In the genomic region with DNA sequence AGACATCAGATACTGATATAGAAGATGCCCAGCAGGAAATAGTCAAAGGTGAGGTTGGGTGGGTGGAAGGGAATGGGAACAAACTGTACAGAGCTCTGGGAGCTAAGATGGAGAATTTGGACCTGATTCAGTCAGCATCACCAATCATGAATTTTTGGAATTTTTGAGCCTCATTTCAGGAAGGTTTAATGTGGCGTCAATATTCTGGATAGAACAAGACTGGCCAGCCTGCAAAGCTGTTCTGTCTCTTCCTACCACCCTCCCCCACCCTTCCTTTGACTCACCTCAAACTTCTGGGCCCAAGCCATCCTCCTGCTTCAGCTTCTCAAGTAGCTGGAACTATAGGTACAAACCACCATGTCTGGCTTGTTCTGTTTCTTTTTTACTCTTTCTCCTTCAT, we compare ENCODE assay signal across 2 cellular contexts.
TF ChIP-seq lines count a peak whose summit lies in the region.

No MANE protein-coding gene starts in this region.

TF ChIP-seq in SK-N-SH treated with all-trans-retinoic acid at 6 μM for 48 hours, 23 proteins besides CTCF, POLR2A, EP300 and RAD21 (continued from another document):
- TF ChIP-seq, protein P1, sequence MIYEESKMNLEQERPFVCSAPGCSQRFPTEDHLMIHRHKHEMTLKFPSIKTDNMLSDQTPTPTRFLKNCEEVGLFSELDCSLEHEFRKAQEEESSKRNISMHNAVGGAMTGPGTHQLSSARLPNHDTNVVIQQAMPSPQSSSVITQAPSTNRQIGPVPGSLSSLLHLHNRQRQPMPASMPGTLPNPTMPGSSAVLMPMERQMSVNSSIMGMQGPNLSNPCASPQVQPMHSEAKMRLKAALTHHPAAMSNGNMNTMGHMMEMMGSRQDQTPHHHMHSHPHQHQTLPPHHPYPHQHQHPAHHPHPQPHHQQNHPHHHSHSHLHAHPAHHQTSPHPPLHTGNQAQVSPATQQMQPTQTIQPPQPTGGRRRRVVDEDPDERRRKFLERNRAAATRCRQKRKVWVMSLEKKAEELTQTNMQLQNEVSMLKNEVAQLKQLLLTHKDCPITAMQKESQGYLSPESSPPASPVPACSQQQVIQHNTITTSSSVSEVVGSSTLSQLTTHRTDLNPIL (CRISPR knock-in tag; IDR thresholded peaks at IDR 0.05; ENCODE audit: low read depth), result no peak
TF ChIP-seq in SK-N-SH treated with all-trans-retinoic acid at 6 μM for 48 hours: peak in this region for 1.

TF ChIP-seq in endothelial cell of umbilical vein, 7 proteins besides CTCF, POLR2A, EP300 and RAD21 (continued from another document):
- TF ChIP-seq JUN (IDR thresholded peaks at IDR 0.05; ENCODE audit: borderline replicate concordance, insufficient read depth, insufficient read length, low read depth) (no peak), GATA2 (IDR thresholded peaks at IDR 0.05; ENCODE audit: insufficient read depth, insufficient read length, low read depth, low read length) (no peak), FOS (IDR thresholded peaks at IDR 0.05; ENCODE audit: borderline replicate concordance, insufficient read depth, low read length) (no peak)
